ENCODE assay signal across 3 cellular contexts in genomic region chr1:26837665-26838064, GRCh38. TPM values are rescaled to one million over a fixed set of nuclear protein-coding genes. Genes with fewer than 3 reads are reported as not detected.
"Had no signal": no experiment of that assay in that cellular context is flagged by ENCODE, and none has a peak within 500 bp of the region (broad histone marks: within the 10 kb centered on the region; RNA-seq: fewer than 3 reads in every experiment).

No MANE protein-coding gene starts in this region.

RNA-seq across cellular contexts. Expression of gene SFN, which starts 25.3 kb away (rescaled TPM):
- total RNA-seq: myocyte, occipital lobe, temporal lobe had no signal
